9 cellular contexts compared by ENCODE assay signal in genomic region chr22:21791635-21792625, GRCh38. TPM values are rescaled to one million over a fixed set of nuclear protein-coding genes. Genes with fewer than 3 reads are reported as not detected.
DNase-seq lines count a peak whose midpoint lies in the region; ATAC-seq, FAIRE-seq and TF ChIP-seq lines count a peak whose summit lies in the region.
"Had no signal": no experiment of that assay in that cellular context is flagged by ENCODE, and none has a peak within 500 bp of the region (broad histone marks: within the 10 kb centered on the region; RNA-seq: fewer than 3 reads in every experiment).

No MANE protein-coding gene starts in this region.

- WGBS in aorta, 2 donors: 62 to 64% methylated on average over 11 of the region's 11 CpGs

- H3K4me3 ChIP-seq in kidney (ENCODE audit: low read length in 2 of 2) (no peak overlapping the region), aorta (ENCODE audit: low read length in 2 of 2) (no peak overlapping the region)
- H3K4me3 ChIP-seq: lung had no signal

- DNase-seq in EL: peak; percentile 19
- DNase-seq in activated T-cell treated with anti-CD3 and anti-CD28 coated beads, Interleukin-2, amount 50 U/mL, for 24 hours: peak; percentile 61
- no peak for DNase-seq in natural killer cell
- no peak for DNase-seq in kidney
- DNase-seq in NOMO-1 treated with DMSO at 0.1 percent for 48 hours (lab: John Stamatoyannopoulos, UW; ENCODE audit: unreplicated experiment): no peak
- no peak for DNase-seq in aorta
- DNase-seq in pons (ENCODE audit: low spot score): no peak

- ATAC-seq in HG02759 (IDR thresholded peaks at IDR 0.05; ENCODE audit: unreplicated experiment) (peak; percentile 74), natural killer cell (peak in 2 of 3 donors; percentile 35 to 49), aorta (ENCODE audit: low FRiP score) (no peak)

- H3K4me1 Mint-ChIP-seq in activated T-cell treated with anti-CD3 and anti-CD28 coated beads, Interleukin-2, amount 50 U/mL, for 24 hours (ENCODE audit: low read depth): peaks cover 29% of the 10 kb centered on the region
- H3K4me1 Mint-ChIP-seq in natural killer cell: peaks cover 15 to 17% of the 10 kb centered on the region in 2 donors

- no peaks in the 10 kb centered on the region for H3K27me3 ChIP-seq in aorta (ENCODE audit: control insufficient read depth in 1 of 2, insufficient read depth in 2 of 2, low read length in 1 of 2)

- H3K4me1 ChIP-seq in kidney (ENCODE audit: control insufficient read depth in 1 of 2, insufficient read depth in 1 of 2, low read depth in 1 of 2, low read length in 2 of 2) (no peaks in the 10 kb centered on the region), aorta (ENCODE audit: control insufficient read depth in 1 of 2, insufficient read depth in 2 of 2, low read length in 2 of 2) (peaks cover 2% of the 10 kb centered on the region in 2 donors)

- peak overlapping the region; percentile 37 for H3K4me3 Mint-ChIP-seq in activated T-cell treated with anti-CD3 and anti-CD28 coated beads, Interleukin-2, amount 50 U/mL, for 24 hours
- no peak overlapping the region for H3K4me3 Mint-ChIP-seq in natural killer cell

- intact Hi-C loops in natural killer cell (cut with micrococcal nuclease) (no loop called here), kidney (cut with DNase I) (no loop called here), aorta (cut with DNase I) (no loop called here)

- H3K9me3 ChIP-seq in kidney (ENCODE audit: control insufficient read depth in 1 of 2, low read length in 2 of 2) (no peaks in the 10 kb centered on the region), aorta (ENCODE audit: control insufficient read depth, low read length) (no peaks in the 10 kb centered on the region)

- no peaks in the 10 kb centered on the region for H3K27me3 Mint-ChIP-seq in activated T-cell treated with anti-CD3 and anti-CD28 coated beads, Interleukin-2, amount 50 U/mL, for 24 hours
- H3K27me3 Mint-ChIP-seq in natural killer cell (ENCODE audit: low read depth in 2 of 2): no peaks in the 10 kb centered on the region

- H3K36me3 Mint-ChIP-seq in activated T-cell treated with anti-CD3 and anti-CD28 coated beads, Interleukin-2, amount 50 U/mL, for 24 hours (ENCODE audit: low read depth): peaks cover 66% of the 10 kb centered on the region
- peaks cover 6% of the 10 kb centered on the region for H3K36me3 Mint-ChIP-seq in natural killer cell

- H3K27ac ChIP-seq in kidney (ENCODE audit: low read depth in 2 of 2, low read length in 2 of 2) (no peak overlapping the region), aorta (ENCODE audit: low read depth in 1 of 2, low read length in 2 of 2) (peak overlapping the region in 1 of 2 donors; percentile 6)

- peak overlapping the region; percentile 93 for H3K27ac Mint-ChIP-seq in activated T-cell treated with anti-CD3 and anti-CD28 coated beads, Interleukin-2, amount 50 U/mL, for 24 hours
- peak overlapping the region; percentile 43 to 45 for H3K27ac Mint-ChIP-seq in natural killer cell

- TF ChIP-seq CTCF in natural killer cell (IDR thresholded peaks at IDR 0.05) (no peak), kidney (IDR thresholded peaks at IDR 0.05; ENCODE audit: borderline replicate concordance, extremely low read depth, insufficient read depth) (no peak)

- H3K36me3 ChIP-seq in kidney (ENCODE audit: control insufficient read depth in 1 of 2, insufficient read depth in 2 of 2, low read length in 2 of 2) (peaks cover 6 to 7% of the 10 kb centered on the region in 2 donors), aorta (ENCODE audit: control insufficient read depth in 1 of 2, insufficient read depth in 2 of 2, low read length in 1 of 2) (peaks cover 0 to 2% of the 10 kb centered on the region in 2 donors)

- no peak for FAIRE-seq in kidney (lab: Jason Lieb, UNC)

- no peak overlapping the region for H3K9ac ChIP-seq in kidney (ENCODE audit: low read length in 2 of 2)

- no peaks in the 10 kb centered on the region for H3K9me3 Mint-ChIP-seq in activated T-cell treated with anti-CD3 and anti-CD28 coated beads, Interleukin-2, amount 50 U/mL, for 24 hours
- H3K9me3 Mint-ChIP-seq in natural killer cell: no peaks in the 10 kb centered on the region

RNA-seq across cellular contexts. Expression of gene YPEL1, which starts 56.3 kb away (rescaled TPM):
- 10 to 100 TPM; 59.9 to 86.3 (median 68.8) TPM for total RNA-seq in natural killer cell
- 6.1 TPM for total RNA-seq in kidney
- 2.2 TPM for polyA plus RNA-seq in kidney (ENCODE audit: insufficient read depth, low read depth, low replicate concordance)
- 1 to 10 TPM; 4.7 to 9.1 TPM for total RNA-seq in aorta
- 1 to 10 TPM; 2.0 to 4.8 TPM for polyA plus RNA-seq in aorta

Comparison
In these comparisons a context has a peak if more than half of its experiments do, and no peak if none do; other contexts are left out.
1. DNase-seq: peak in EL (single experiment) and activated T-cell treated with anti-CD3 and anti-CD28 coated beads, Interleukin-2, amount 50 U/mL, for 24 hours (single experiment); none in natural killer cell (single experiment), kidney (single experiment), NOMO-1 treated with DMSO at 0.1 percent for 48 hours (single experiment), aorta (0 of 2) and pons (single experiment).